In the genomic region with DNA sequence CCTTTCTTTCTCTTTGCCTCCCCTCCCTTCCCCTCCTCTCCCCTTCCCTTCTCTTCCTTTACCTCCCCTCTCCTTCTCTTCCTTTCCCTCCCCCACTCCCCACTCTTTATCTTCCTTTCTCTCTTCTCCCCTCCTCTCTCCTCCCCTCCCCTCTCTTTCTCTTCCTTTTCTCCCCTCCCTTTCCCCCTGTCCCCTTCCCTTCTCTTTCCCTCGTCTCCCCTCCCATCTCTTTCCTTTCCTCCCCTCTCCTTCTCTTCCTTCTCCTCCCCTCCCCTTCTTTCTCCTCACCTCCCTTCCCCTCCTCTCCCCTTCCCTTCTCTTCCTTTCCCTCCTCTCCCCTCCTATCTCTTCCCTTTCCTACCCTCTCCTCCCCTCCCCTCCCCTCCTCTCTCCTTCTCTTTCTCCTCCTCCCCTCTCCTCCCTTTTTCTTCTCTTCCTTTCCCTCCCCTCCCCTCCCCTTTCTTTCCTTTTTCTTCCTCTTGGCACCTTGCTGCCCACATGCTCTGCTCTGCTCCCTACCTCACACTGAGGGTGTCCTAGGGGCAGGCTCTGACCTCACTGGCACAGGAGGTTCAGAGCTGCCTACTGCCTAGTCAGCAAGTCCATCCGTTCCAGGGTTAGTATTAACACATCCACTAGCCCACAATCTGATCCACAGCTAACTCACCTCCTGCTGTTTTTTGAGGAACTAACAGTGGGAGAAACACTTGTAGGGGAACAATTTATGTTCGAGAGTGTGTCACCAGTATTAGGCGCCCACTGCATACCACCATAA, we compare ENCODE assay signal across 1 cellular context.
TF ChIP-seq lines count a peak whose summit lies in the region.

No MANE protein-coding gene starts in this region.

TF ChIP-seq in H1, 55 proteins besides CTCF, POLR2A, EP300 and RAD21 (continued from another document):
- TF ChIP-seq CBX5 (IDR thresholded peaks at IDR 0.05; ENCODE audit: low read depth, low read length) (no peak), ZNF274 (IDR thresholded peaks at IDR 0.05; ENCODE audit: borderline replicate concordance, extremely low read depth, low read length) (no peak), RXRA (IDR thresholded peaks at IDR 0.05; ENCODE audit: insufficient read depth, low read depth, low read length) (no peak), GTF2F1 (IDR thresholded peaks at IDR 0.05; ENCODE audit: borderline replicate concordance, low read depth, low read length) (no peak), SIX5 (IDR thresholded peaks at IDR 0.05; ENCODE audit: low read depth, low read length) (no peak), BACH1 (IDR thresholded peaks at IDR 0.05; ENCODE audit: low read length) (no peak), RFX5 (IDR thresholded peaks at IDR 0.05; ENCODE audit: borderline replicate concordance, low read depth, low read length) (no peak), GABPA (IDR thresholded peaks at IDR 0.05; ENCODE audit: borderline replicate concordance, insufficient read depth, low read length) (no peak)
TF ChIP-seq in H1: peak in this region for 0.
